In genomic region chr7:85135931-85136330, GRCh38 we compare ENCODE assay signal across 18 cellular contexts. TPM values are rescaled to one million over a fixed set of nuclear protein-coding genes. Genes with fewer than 3 reads are reported as not detected.
DNase-seq lines count a peak whose midpoint lies in the region; ATAC-seq and TF ChIP-seq lines count a peak whose summit lies in the region.
"Had no signal": no experiment of that assay in that cellular context is flagged by ENCODE, and none has a peak within 500 bp of the region (broad histone marks: within the 10 kb centered on the region; RNA-seq: fewer than 3 reads in every experiment).

No MANE protein-coding gene starts in this region.

- peak overlapping the region; percentile 73 for H3K4me2 ChIP-seq in mammary epithelial cell (ENCODE audit: insufficient read depth, low read depth, low read length)

- WGBS in mammary epithelial cell (ENCODE audit: low coverage, missing lambda C conversion rate) = 0% methylated on average over 2 of the region's 2 CpGs

- TF ChIP-seq POLR2A in breast epithelium (IDR thresholded peaks at IDR 0.05) = no peak

- no peak overlapping the region for H3K9ac ChIP-seq in mammary epithelial cell (ENCODE audit: insufficient read depth, low read length)

- BruUV-seq in mammary epithelial cell (replicated peaks; lab: Mats Ljungman, UMichigan) = no TSS peak

- H3K79me2 ChIP-seq in mammary epithelial cell (ENCODE audit: insufficient read depth, low read length) = no peaks in the 10 kb centered on the region

- TF ChIP-seq CTCF in mammary epithelial cell (conservative IDR thresholded peaks at IDR 0.05 in 1 of 2, IDR thresholded peaks at IDR 0.05 in 1 of 2; ENCODE audit: extremely low read depth in 1 of 2, insufficient read depth in 1 of 2, low read depth in 1 of 2, low read length in 2 of 2) (no peak), breast epithelium (IDR thresholded peaks at IDR 0.05) (no peak)

- no peaks in the 10 kb centered on the region for H3K9me3 ChIP-seq in mammary epithelial cell (replicated peaks; ENCODE audit: insufficient read depth, low read length)
- H3K9me3 ChIP-seq in breast epithelium = no peaks in the 10 kb centered on the region
- H3K9me3 ChIP-seq: gastroesophageal sphincter had no signal

- H3K27me3 ChIP-seq in mammary epithelial cell (ENCODE audit: insufficient read depth, low read length) (no peaks in the 10 kb centered on the region), breast epithelium (no peaks in the 10 kb centered on the region)
- H3K27me3 ChIP-seq: gastroesophageal sphincter had no signal

- no peaks in the 10 kb centered on the region for H4K20me1 ChIP-seq in mammary epithelial cell (ENCODE audit: insufficient read depth, low read length)

- H3K36me3 ChIP-seq in mammary epithelial cell (ENCODE audit: insufficient read depth, low read length) (no peaks in the 10 kb centered on the region), breast epithelium (no peaks in the 10 kb centered on the region)
- H3K36me3 ChIP-seq: gastroesophageal sphincter had no signal

- CTCF ChIA-PET in mammary epithelial cell (lab: Charles Lee; ENCODE audit: low non-redundant PET) = interaction anchor here (0.7 kb wide), 1 partner anchor 23 kb away, joined by 4 read pairs; no protein-coding TSS in a partner anchor

- H3K4me1 ChIP-seq in mammary epithelial cell (ENCODE audit: insufficient read depth, low read length) (peaks cover 9% of the 10 kb centered on the region), breast epithelium (no peaks in the 10 kb centered on the region)
- H3K4me1 ChIP-seq: gastroesophageal sphincter had no signal

- intact Hi-C loops in mammary epithelial cell (cut with micrococcal nuclease) (loop anchor here (2.0 kb wide), 1 partner anchor 49 kb away; no protein-coding TSS in a partner anchor), breast epithelium (cut with DNase I; ENCODE audit: low total_unique reads) (no loop called here)

- peak overlapping the region; percentile 44 for H2AFZ ChIP-seq in mammary epithelial cell (ENCODE audit: low read depth, low read length)

- no peak for ATAC-seq in HG03378 (IDR thresholded peaks at IDR 0.05; ENCODE audit: unreplicated experiment)
- ATAC-seq: gastroesophageal sphincter, K562, left cardiac atrium, natural killer cell, Right ventricle myocardium inferior had no signal

- H3K4me3 ChIP-seq in mammary epithelial cell (replicated peaks in 1 of 3; ENCODE audit: insufficient read depth in 1 of 3, low read depth in 2 of 3, low read length in 3 of 3) (peak overlapping the region in 1 of 3 experiments; percentile 7), breast epithelium (no peak overlapping the region)
- H3K4me3 ChIP-seq: gastroesophageal sphincter, K562 had no signal

- dilution Hi-C loops in mammary epithelial cell (cut with HindIII; ENCODE audit: low sequenced_read_pairs) = no loop called here

- H3K27ac ChIP-seq in mammary epithelial cell (ENCODE audit: insufficient read depth, low read depth, low read length) (peak overlapping the region; percentile 40), breast epithelium (no peak overlapping the region)
- H3K27ac ChIP-seq: 22Rv1, gastroesophageal sphincter had no signal

- in situ Hi-C loops in mammary epithelial cell (cut with MboI; ENCODE audit: low sequenced_read_pairs in 2 of 2) = no loop called here

- DNase-seq in mammary epithelial cell (peak; percentile 53), breast epithelium (ENCODE audit: low spot score in 2 of 2) (no peak), amniotic epithelial cell (ENCODE audit: low read depth) (peak; percentile 78), glomerular endothelial cell (ENCODE audit: extremely low read depth, low read depth, low spot score) (peak; percentile 54), COLO668 (lab: John Stamatoyannopoulos, UW; ENCODE audit: unreplicated experiment) (no peak), T-helper 2 cell (no peak), NCI-H2081 (lab: John Stamatoyannopoulos, UW) (no peak)
- DNase-seq: activated naive CD4-positive, alpha-beta T cell treated with anti-CD3 and anti-CD28 coated beads, Interleukin-2, amount 50 U/mL, for 16 hours; DMS 273 treated with DMSO at 0.1 percent for 48 hours; left cardiac atrium; natural killer cell; NCI-H1417 treated with DMSO at 0.1 percent for 48 hours; NCI-H526 treated with DMSO at 0.1 percent for 48 hours had no signal

RNA-seq across cellular contexts. Expression of gene SEMA3D, which starts 50.9 kb away (rescaled TPM):
- total RNA-seq in mammary epithelial cell (1 to 10 TPM; 3.5 to 9.5 TPM), breast epithelium (1 to 10 TPM; 3.5 to 7.5 (median 7.0) TPM), glomerular endothelial cell (0.68 and 1.5 TPM in 2 replicates)
- 5.8 TPM for polyA plus RNA-seq in mammary epithelial cell
- 4.8 TPM for polyA minus RNA-seq in mammary epithelial cell
- total RNA-seq: natural killer cell had no signal

Comparison
In these comparisons a context has a peak if more than half of its experiments do, and no peak if none do; other contexts are left out.
1. DNase-seq: peak in mammary epithelial cell (single experiment), amniotic epithelial cell (single experiment) and glomerular endothelial cell (single experiment); none in breast epithelium (0 of 2), COLO668 (single experiment), T-helper 2 cell (0 of 5) and NCI-H2081 (0 of 2).